In genomic region chr1:173195596-173196088, GRCh38 we compare ENCODE assay signal across 9 cellular contexts. TPM values are rescaled to one million over a fixed set of nuclear protein-coding genes. Genes with fewer than 3 reads are reported as not detected.
A peak's percentile ranks its signal among the peaks of the same experiment; 100 is the strongest.
DNase-seq lines count a peak whose midpoint lies in the region; ATAC-seq and TF ChIP-seq lines count a peak whose summit lies in the region.
"Had no signal": no experiment of that assay in that cellular context is flagged by ENCODE, and none has a peak within 500 bp of the region (broad histone marks: within the 10 kb centered on the region; RNA-seq: fewer than 3 reads in every experiment).

No MANE protein-coding gene starts in this region.

- peak overlapping the region; percentile 32 for H3K27ac Mint-ChIP-seq in stimulated activated effector memory CD8-positive, alpha-beta T cell treated with anti-CD3 and anti-CD28 coated beads, Interleukin-12 subunit alpha, Interleukin-12 subunit beta, amount 100 ng/mL, for 72 hours

- H3K4me3 ChIP-seq in vagina (no peak overlapping the region), H7 (ENCODE audit: insufficient read depth, low read depth, low read length) (no peak overlapping the region)
- H3K4me3 ChIP-seq: esophagus muscularis mucosa had no signal

- H3K27me3 ChIP-seq in vagina: no peaks in the 10 kb centered on the region
- no peaks in the 10 kb centered on the region for H3K27me3 ChIP-seq in H7 (ENCODE audit: control insufficient read depth, insufficient read depth, low read length)
- H3K27me3 ChIP-seq: esophagus muscularis mucosa had no signal

- no peak for TF ChIP-seq CTCF in vagina (IDR thresholded peaks at IDR 0.05)

- H3K36me3 Mint-ChIP-seq in stimulated activated effector memory CD8-positive, alpha-beta T cell treated with anti-CD3 and anti-CD28 coated beads, Interleukin-12 subunit alpha, Interleukin-12 subunit beta, amount 100 ng/mL, for 72 hours: no peaks in the 10 kb centered on the region

- peak; percentile 73 for ATAC-seq in HG02840 (IDR thresholded peaks at IDR 0.05; ENCODE audit: low FRiP score, unreplicated experiment)
- ATAC-seq in stimulated activated effector memory CD8-positive, alpha-beta T cell treated with anti-CD3 and anti-CD28 coated beads, Interleukin-12 subunit alpha, Interleukin-12 subunit beta, amount 100 ng/mL, for 72 hours: peak; percentile 97

- peaks cover 6% of the 10 kb centered on the region for H3K4me1 ChIP-seq in vagina

- no peak overlapping the region for H3K4me3 Mint-ChIP-seq in stimulated activated effector memory CD8-positive, alpha-beta T cell treated with anti-CD3 and anti-CD28 coated beads, Interleukin-12 subunit alpha, Interleukin-12 subunit beta, amount 100 ng/mL, for 72 hours

- no peaks in the 10 kb centered on the region for H3K9me3 Mint-ChIP-seq in stimulated activated effector memory CD8-positive, alpha-beta T cell treated with anti-CD3 and anti-CD28 coated beads, Interleukin-12 subunit alpha, Interleukin-12 subunit beta, amount 100 ng/mL, for 72 hours

- no peak overlapping the region for H3K27ac ChIP-seq in vagina
- H3K27ac ChIP-seq: esophagus muscularis mucosa had no signal

- H3K36me3 ChIP-seq in vagina (no peaks in the 10 kb centered on the region), H7 (replicated peaks; ENCODE audit: control insufficient read depth, insufficient read depth, low read length) (no peaks in the 10 kb centered on the region)
- H3K36me3 ChIP-seq: esophagus muscularis mucosa had no signal

- DNase-seq in activated CD4-positive, alpha-beta T cell treated with anti-CD3 and anti-CD28 coated beads, Interleukin-2, amount 50 U/mL, for 48 hours: peak; percentile 56 to 70
- DNase-seq in activated CD4-positive, alpha-beta T cell treated with anti-CD3 and anti-CD28 coated beads for 1 hour: no peak
- peak; percentile 63 for DNase-seq in RPMI8226
- DNase-seq in stimulated activated effector memory CD8-positive, alpha-beta T cell treated with anti-CD3 and anti-CD28 coated beads, Interleukin-12 subunit alpha, Interleukin-12 subunit beta, amount 100 ng/mL, for 72 hours (ENCODE audit: low spot score in 2 of 2): peak; percentile 57 to 85
- no peak for DNase-seq in vagina (ENCODE audit: extremely low spot score in 2 of 2)
- DNase-seq in 8988T: no peak
- no peak for DNase-seq in H7

- intact Hi-C loops in vagina (cut with DNase I): loop anchor here (5.0 kb wide), 1 partner anchor 368 kb away; no protein-coding TSS in a partner anchor

- H3K4me1 Mint-ChIP-seq in stimulated activated effector memory CD8-positive, alpha-beta T cell treated with anti-CD3 and anti-CD28 coated beads, Interleukin-12 subunit alpha, Interleukin-12 subunit beta, amount 100 ng/mL, for 72 hours: peaks cover 16% of the 10 kb centered on the region

- no peaks in the 10 kb centered on the region for H3K9me3 ChIP-seq in vagina
- H3K9me3 ChIP-seq: esophagus muscularis mucosa had no signal

- TF ChIP-seq POLR2A in vagina (IDR thresholded peaks at IDR 0.05): no peak

RNA-seq across cellular contexts. Expression of gene TNFSF4, which starts 11.5 kb away (rescaled TPM):
- 0.74 TPM for total RNA-seq in vagina
- 0.21 and 0.67 TPM in 2 replicates for total RNA-seq in H7 (2014; rRNA removed; shearing (Covaris generic))

Comparison
In these comparisons a context has a peak if more than half of its experiments do, and no peak if none do; other contexts are left out.
1. DNase-seq: peak in activated CD4-positive, alpha-beta T cell treated with anti-CD3 and anti-CD28 coated beads, Interleukin-2, amount 50 U/mL, for 48 hours (2 of 2), RPMI8226 (single experiment) and stimulated activated effector memory CD8-positive, alpha-beta T cell treated with anti-CD3 and anti-CD28 coated beads, Interleukin-12 subunit alpha, Interleukin-12 subunit beta, amount 100 ng/mL, for 72 hours (2 of 2); none in activated CD4-positive, alpha-beta T cell treated with anti-CD3 and anti-CD28 coated beads for 1 hour (single experiment), vagina (0 of 2), 8988T (single experiment) and H7 (single experiment).